ENCODE assay signal across 16 cellular contexts in genomic region chr12:82694276-82694675, GRCh38.
A peak's percentile ranks its signal among the peaks of the same experiment; 100 is the strongest.
DNase-seq lines count a peak whose midpoint lies in the region; ATAC-seq and TF ChIP-seq lines count a peak whose summit lies in the region.
"Had no signal": no experiment of that assay in that cellular context is flagged by ENCODE, and none has a peak within 500 bp of the region (broad histone marks: within the 10 kb centered on the region; RNA-seq: fewer than 3 reads in every experiment).

No MANE protein-coding gene starts in this region.

- ATAC-seq in RWPE2 (ENCODE audit: low read depth), result 0 out of 3 replicates have a peak, but pooled peaks have one; percentile 13

- H3K27me3 ChIP-seq in RWPE2 (ENCODE audit: insufficient read depth, poor library complexity, severe bottlenecking), result no peaks in the 10 kb centered on the region
- H3K27me3 ChIP-seq: BE2C, BLaER1 had no signal

- no peak overlapping the region for H3K4me3 ChIP-seq in LNCaP clone FGC (ENCODE audit: low read depth, low read length)
- no peak overlapping the region for H3K4me3 ChIP-seq in RWPE2 (ENCODE audit: severe bottlenecking)
- H3K4me3 ChIP-seq: BLaER1 had no signal

- peaks cover 14% of the 10 kb centered on the region for H3K4me1 ChIP-seq in RWPE2 (ENCODE audit: insufficient read depth, poor library complexity, severe bottlenecking)
- H3K4me1 ChIP-seq: BE2C, BLaER1 had no signal

- no peaks in the 10 kb centered on the region for H3K36me3 ChIP-seq in RWPE2 (ENCODE audit: low read depth)
- H3K36me3 ChIP-seq: BE2C, BLaER1 had no signal

- TF ChIP-seq CTCF in LNCaP clone FGC (IDR thresholded peaks at IDR 0.05; ENCODE audit: control insufficient read depth, extremely low read depth, insufficient read depth) (no peak), RWPE2 (IDR thresholded peaks at IDR 0.05; ENCODE audit: poor library complexity, severe bottlenecking) (no peak)

- no peaks in the 10 kb centered on the region for H3K9me3 ChIP-seq in RWPE2 (ENCODE audit: severe bottlenecking)
- H3K9me3 ChIP-seq: BE2C, BLaER1 had no signal

- DNase-seq in LNCaP clone FGC (ENCODE audit: low read depth), result peak; percentile 40
- DNase-seq in RWPE2 (ENCODE audit: low spot score), result no peak
- DNase-seq in activated CD4-positive, CD25-positive, alpha-beta regulatory T cell treated with anti-CD3 and anti-CD28 coated beads, Interleukin-2, amount 50 U/mL, for 72 hours, result no peak
- no peak for DNase-seq in NCI-H2107 treated with DMSO at 0.1 percent for 48 hours (lab: John Stamatoyannopoulos, UW; ENCODE audit: unreplicated experiment)
- no peak for DNase-seq in NK-92 treated with Interleukin-12 subunit alpha and Interleukin-12 subunit beta, amount 100 ng/mL, for 24 hours (lab: John Stamatoyannopoulos, UW)
- DNase-seq: 8988T; ACHN; BE2C; C1 segment of cervical spinal cord; CD4-positive, alpha-beta memory T cell; CD4-positive, CD25-positive, alpha-beta regulatory T cell; CD8-positive, alpha-beta memory T cell; COR-L47; DMS79 treated with DMSO at 0.1 percent for 48 hours; GF-D8 had no signal

- H3K27ac ChIP-seq in RWPE2 (ENCODE audit: poor library complexity, severe bottlenecking), result peak overlapping the region; percentile 42
- H3K27ac ChIP-seq: BLaER1 had no signal
